Comparison of ENCODE assay signal across 11 cellular contexts in the genomic region with DNA sequence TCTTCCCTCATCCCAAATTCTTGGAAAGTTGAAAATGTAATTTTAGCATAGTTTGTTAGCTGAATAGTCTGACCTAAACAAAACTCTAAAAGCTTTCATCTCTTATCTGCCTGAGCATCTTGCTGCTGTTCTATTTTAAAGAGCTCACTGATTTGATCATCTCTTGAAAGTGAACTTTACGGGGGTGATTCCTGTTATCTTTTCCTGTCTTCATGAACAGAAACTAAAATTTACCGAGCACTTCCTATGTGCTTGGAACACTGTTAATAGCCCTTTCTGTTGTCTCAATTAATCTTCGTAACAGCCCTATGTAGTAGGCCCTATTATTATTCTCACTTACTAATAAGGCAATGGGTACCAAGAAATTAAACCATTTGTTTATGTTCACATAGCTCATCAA. TPM values are rescaled to one million over a fixed set of nuclear protein-coding genes. Genes with fewer than 3 reads are reported as not detected.
DNase-seq lines count a peak whose midpoint lies in the region; ATAC-seq and TF ChIP-seq lines count a peak whose summit lies in the region.
"Had no signal": no experiment of that assay in that cellular context is flagged by ENCODE, and none has a peak within 500 bp of the region (broad histone marks: within the 10 kb centered on the region; RNA-seq: fewer than 3 reads in every experiment).

No MANE protein-coding gene starts in this region.

- no peak for TF ChIP-seq POLR2A in stomach (IDR thresholded peaks at IDR 0.05)

- H2BK5ac ChIP-seq in mesendoderm (ENCODE audit: low read length): no peak overlapping the region

- peaks cover 93% of the 10 kb centered on the region for H4K20me1 ChIP-seq in hepatocyte (ENCODE audit: insufficient read depth, poor library complexity, severe bottlenecking)

- H3K27ac ChIP-seq in VCaP: peak overlapping the region; percentile 84
- H3K27ac ChIP-seq in hepatocyte: peak overlapping the region; percentile 17
- peak overlapping the region in 3 of 5 donors; percentile 41 to 55 (median 54) for H3K27ac ChIP-seq in stomach
- no peak overlapping the region for H3K27ac ChIP-seq in mesendoderm (ENCODE audit: low read depth, low read length)

- no peak overlapping the region for H4K5ac ChIP-seq in mesendoderm (ENCODE audit: low read length)

- peaks cover 10% of the 10 kb centered on the region for H3K4me1 Mint-ChIP-seq in activated T-cell treated with anti-CD3 and anti-CD28 coated beads, Interleukin-2, amount 50 U/mL, for 4 hours (ENCODE audit: low read depth)

- H4K8ac ChIP-seq in mesendoderm (ENCODE audit: low read depth, low read length): no peak overlapping the region

- no peak overlapping the region for H2AFZ ChIP-seq in hepatocyte

- peaks cover 100% of the 10 kb centered on the region for H3K79me2 ChIP-seq in hepatocyte
- peaks cover 73% of the 10 kb centered on the region for H3K79me2 ChIP-seq in mesendoderm (ENCODE audit: control insufficient read depth, insufficient read depth, low read length)

- no peak for DNase-seq in activated T-cell treated with anti-CD3 and anti-CD28 coated beads, Interleukin-2, amount 50 U/mL, for 4 hours
- DNase-seq in activated T-cell treated with anti-CD3 and anti-CD28 coated beads, Interleukin-2, amount 50 U/mL, for 48 hours: no peak
- DNase-seq in hepatocyte (ENCODE audit: low spot score) (no peak), stomach (no peak), nucleus accumbens (lab: John Stamatoyannopoulos, UW) (no peak), mesendoderm (no peak)
- DNase-seq: head of caudate nucleus, NCI-H1930, T1000 had no signal

- H3K4ac ChIP-seq in mesendoderm (ENCODE audit: low read depth, low read length): no peak overlapping the region

- no peaks in the 10 kb centered on the region for H3K27me3 ChIP-seq in hepatocyte
- no peaks in the 10 kb centered on the region for H3K27me3 ChIP-seq in stomach
- no peaks in the 10 kb centered on the region for H3K27me3 ChIP-seq in mesendoderm (ENCODE audit: insufficient read depth, low read length, poor library complexity)

- no peak overlapping the region for H3K18ac ChIP-seq in mesendoderm (ENCODE audit: low read length)

- H3K36me3 ChIP-seq in hepatocyte (replicated peaks; ENCODE audit: insufficient read depth, low read depth): no peaks in the 10 kb centered on the region
- H3K36me3 ChIP-seq in stomach: no peaks in the 10 kb centered on the region
- H3K36me3 ChIP-seq in mesendoderm (ENCODE audit: control insufficient read depth, insufficient read depth, low read length): no peaks in the 10 kb centered on the region

- H3K23ac ChIP-seq in mesendoderm (ENCODE audit: low read length): no peak overlapping the region

- H3K9me3 Mint-ChIP-seq in activated T-cell treated with anti-CD3 and anti-CD28 coated beads, Interleukin-2, amount 50 U/mL, for 4 hours: no peaks in the 10 kb centered on the region

- peaks cover 11% of the 10 kb centered on the region for H3K79me1 ChIP-seq in mesendoderm (ENCODE audit: low read length)

- H3K4me2 ChIP-seq in hepatocyte (peak overlapping the region; percentile 59), mesendoderm (ENCODE audit: low read length) (no peak overlapping the region)

- no peak overlapping the region for H3K9ac ChIP-seq in mesendoderm (ENCODE audit: low read length)

- H3K27me3 Mint-ChIP-seq in activated T-cell treated with anti-CD3 and anti-CD28 coated beads, Interleukin-2, amount 50 U/mL, for 4 hours (ENCODE audit: low read depth): peaks cover 16% of the 10 kb centered on the region

- no peaks in the 10 kb centered on the region for H3K36me3 Mint-ChIP-seq in activated T-cell treated with anti-CD3 and anti-CD28 coated beads, Interleukin-2, amount 50 U/mL, for 4 hours (ENCODE audit: insufficient read depth)

- H3K4me1 ChIP-seq in hepatocyte (ENCODE audit: insufficient read depth): peaks cover 21% of the 10 kb centered on the region
- peaks cover 7 to 69% (median 38%) of the 10 kb centered on the region in 4 donors for H3K4me1 ChIP-seq in stomach
- H3K4me1 ChIP-seq in mesendoderm (ENCODE audit: control insufficient read depth, low read depth, low read length): peaks cover 29% of the 10 kb centered on the region

- TF ChIP-seq EP300 in stomach (IDR thresholded peaks at IDR 0.05): no peak

- WGBS in hepatocyte (ENCODE audit: low lambda C conversion rate, missing lambda C conversion rate): 49% methylated on average over 3 of the region's 3 CpGs
- 32 to 64% (median 52%) methylated on average over 3 of the region's 3 CpGs for WGBS in stomach, 5 donors
- WGBS in mesendoderm (ENCODE audit: extremely low coverage, insufficient coverage, low lambda C conversion rate): no CpG with 5 or more reads among the region's 3 CpGs

- H3K9me2 ChIP-seq in hepatocyte (replicated peaks; ENCODE audit: insufficient read depth): no peaks in the 10 kb centered on the region

- no peak overlapping the region for H3K56ac ChIP-seq in mesendoderm (ENCODE audit: low read length)

- H3K4me3 Mint-ChIP-seq in activated T-cell treated with anti-CD3 and anti-CD28 coated beads, Interleukin-2, amount 50 U/mL, for 4 hours: peak overlapping the region; percentile 2

- ATAC-seq in activated T-cell treated with anti-CD3 and anti-CD28 coated beads, Interleukin-2, amount 50 U/mL, for 4 hours: no peak
- no peak for ATAC-seq in HG03565 (IDR thresholded peaks at IDR 0.05; ENCODE audit: unreplicated experiment)

- no peak overlapping the region for H3K4me3 ChIP-seq in hepatocyte
- peak overlapping the region in 1 of 4 donors; percentile 2 for H3K4me3 ChIP-seq in stomach
- H3K4me3 ChIP-seq in mesendoderm (ENCODE audit: low read length): no peak overlapping the region

- TF ChIP-seq CTCF in VCaP (conservative IDR thresholded peaks at IDR 0.05): no peak
- TF ChIP-seq CTCF in hepatocyte (IDR thresholded peaks at IDR 0.05; ENCODE audit: poor library complexity): no peak
- TF ChIP-seq CTCF in stomach (IDR thresholded peaks at IDR 0.05): no peak

- no peak overlapping the region for H2BK120ac ChIP-seq in mesendoderm (ENCODE audit: low read depth, low read length)

- H2AK5ac ChIP-seq in mesendoderm (ENCODE audit: low read length): no peak overlapping the region

- no peak overlapping the region for H2BK15ac ChIP-seq in mesendoderm (replicated peaks; ENCODE audit: low read depth)

- intact Hi-C loops in stomach (cut with DNase I; ENCODE audit: low total_unique reads): no loop called here

- no peaks in the 10 kb centered on the region for H3K9me3 ChIP-seq in hepatocyte (ENCODE audit: low read depth)
- H3K9me3 ChIP-seq in stomach: no peaks in the 10 kb centered on the region

RNA-seq across cellular contexts. Expression of a gene that starts 12.3 kb away (rescaled TPM):
- under 1 TPM; 0.25 to 0.73 (median 0.69) TPM for total RNA-seq in activated T-cell treated with anti-CD3 and anti-CD28 coated beads, Interleukin-2, amount 50 U/mL, for 4 hours
- 46.7 and 57.7 TPM in 2 replicates for total RNA-seq in hepatocyte
- polyA plus RNA-seq in hepatocyte: 22.1 and 23.8 TPM in 2 replicates
- total RNA-seq in stomach: 10 to 100 TPM; 11.0 to 46.3 (median 38.4) TPM
- polyA plus RNA-seq in stomach: 1 to 10 TPM; 5.0 to 7.0 (median 6.1) TPM
- polyA plus RNA-seq in mesendoderm (2013, experiment 1 of 2): 37.8 TPM
- polyA plus RNA-seq in mesendoderm (2013, experiment 2 of 2): 36.9 TPM

Comparison
In these comparisons a context has a peak if more than half of its experiments do, and no peak if none do; other contexts are left out.
1. RNA of a gene that starts 12.3 kb away (total RNA-seq): 46.7 to 57.7 TPM in hepatocyte and 11.0 to 46.3 TPM in stomach; 0.25 to 0.73 TPM in activated T-cell treated with anti-CD3 and anti-CD28 coated beads, Interleukin-2, amount 50 U/mL, for 4 hours; every median in the first group is over 4 times any median in the second.